Comparison of ENCODE assay signal across 28 cellular contexts in the genomic region with DNA sequence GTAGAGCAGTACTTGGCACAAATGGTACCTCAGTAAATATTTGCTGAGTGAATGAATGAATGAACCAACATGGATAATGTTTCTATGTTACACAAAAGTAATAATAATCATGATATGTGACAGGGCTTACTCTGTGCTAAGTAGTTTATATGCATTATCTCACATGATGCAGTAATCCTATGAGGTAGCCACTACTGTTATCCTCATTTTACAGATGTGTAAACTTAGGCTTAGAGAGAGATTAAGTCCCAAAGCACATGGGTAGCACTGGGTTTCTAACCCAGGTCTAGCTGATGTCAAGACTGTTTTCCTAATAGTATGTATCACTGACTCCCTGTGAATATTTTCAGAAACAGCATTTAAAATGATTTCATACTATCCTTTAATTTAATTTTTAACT.
"Had no signal": no experiment of that assay in that cellular context is flagged by ENCODE, and none has a peak within 500 bp of the region (broad histone marks: within the 10 kb centered on the region; RNA-seq: fewer than 3 reads in every experiment).

No MANE protein-coding gene starts in this region.

- H3K9ac ChIP-seq: neural progenitor cell, parathyroid adenoma had no signal

- H3K9me3 ChIP-seq: ovary, psoas muscle, spleen, stomach, thoracic aorta, thyroid gland, tibial nerve, upper lobe of left lung, vagina had no signal

- H3K79me2 ChIP-seq: parathyroid adenoma had no signal

- H3K27me3 Mint-ChIP-seq: progenitor cell of endocrine pancreas; stimulated activated naive B cell treated with anti-CD40 and anti-IgM and Interleukin-4, amounts not matched to agents 10 μg/mL and 1 μg/mL and 100 μg/mL, for 72 hours; stimulated activated naive CD8-positive, alpha-beta T cell treated with anti-CD3 and anti-CD28 coated beads, Interleukin-15, Interleukin-2, amounts not matched to agents 100 ng/mL and 50 ng/mL, for 24 hours had no signal

- H3K36me3 ChIP-seq: neural progenitor cell, ovary, spleen, stomach, thoracic aorta, thyroid gland, tibial nerve, upper lobe of left lung, vagina had no signal

- H3K27me3 ChIP-seq: neural progenitor cell, ovary, spleen, stomach, thyroid gland, tibial nerve, upper lobe of left lung, vagina had no signal

- H3K27ac ChIP-seq: neural progenitor cell, ovary, parathyroid adenoma, psoas muscle, skin epidermis, spleen, stomach, thoracic aorta, thyroid gland, tibial nerve, upper lobe of left lung, vagina had no signal

- H3K4me3 Mint-ChIP-seq: natural killer cell; nephron; neural progenitor cell; stimulated activated effector memory CD8-positive, alpha-beta T cell treated with anti-CD3 and anti-CD28 coated beads, Interleukin-12 subunit alpha, Interleukin-12 subunit beta, amount 100 ng/mL, for 72 hours; stimulated activated naive B cell treated with anti-CD40 and anti-IgM and Interleukin-4, amounts not matched to agents 10 μg/mL and 1 μg/mL and 100 μg/mL, for 72 hours; stimulated activated naive CD8-positive, alpha-beta T cell treated with anti-CD3 and anti-CD28 coated beads, Interleukin-15, Interleukin-2, amounts not matched to agents 100 ng/mL and 50 ng/mL, for 24 hours had no signal

- H3K4me2 ChIP-seq: neural progenitor cell, smooth muscle cell had no signal

- DNase-seq: natural killer cell; occipital lobe; ovary; psoas muscle; right cardiac atrium; spleen; stimulated activated CD4-positive, alpha-beta T cell treated with anti-CD3 and anti-CD28 coated beads, Interleukin-12 subunit alpha, Interleukin-12 subunit beta, amount 100 ng/mL, for 4 hours; stimulated activated CD4-positive, alpha-beta T cell treated with anti-CD3 and anti-CD28 coated beads, Interleukin-1b, Interleukin-23, amount 100 ng/mL, for 48 hours; stimulated activated CD4-positive, alpha-beta T cell treated with anti-CD3 and anti-CD28 coated beads, Interleukin-4, amount 100 ng/mL, for 1 hour; stimulated activated naive B cell treated with anti-CD40 and anti-IgM and Interleukin-4, amounts not matched to agents 10 μg/mL and 1 μg/mL and 100 μg/mL, for 72 hours; stimulated activated naive CD4-positive, alpha-beta T cell treated with Interleukin-2 at 50 U/mL for 16 hours; stomach; thyroid gland; trophoblast cell; upper lobe of left lung had no signal

- FAIRE-seq: urothelium cell line had no signal

- ATAC-seq: natural killer cell; psoas muscle; right cardiac atrium; sciatic nerve; stimulated activated effector memory CD8-positive, alpha-beta T cell treated with anti-CD3 and anti-CD28 coated beads, Interleukin-12 subunit alpha, Interleukin-12 subunit beta, amount 100 ng/mL, for 72 hours; stimulated activated naive B cell treated with anti-CD40 and anti-IgM and Interleukin-4, amounts not matched to agents 10 μg/mL and 1 μg/mL and 100 μg/mL, for 72 hours had no signal

- H3K27ac Mint-ChIP-seq: natural killer cell; nephron; neural progenitor cell; progenitor cell of endocrine pancreas; stimulated activated effector memory CD8-positive, alpha-beta T cell treated with anti-CD3 and anti-CD28 coated beads, Interleukin-12 subunit alpha, Interleukin-12 subunit beta, amount 100 ng/mL, for 72 hours; stimulated activated naive B cell treated with anti-CD40 and anti-IgM and Interleukin-4, amounts not matched to agents 10 μg/mL and 1 μg/mL and 100 μg/mL, for 72 hours; stimulated activated naive CD8-positive, alpha-beta T cell treated with anti-CD3 and anti-CD28 coated beads, Interleukin-15, Interleukin-2, amounts not matched to agents 100 ng/mL and 50 ng/mL, for 24 hours had no signal

- H3K4me3 ChIP-seq: neural progenitor cell, ovary, psoas muscle, skin epidermis, smooth muscle cell, spleen, stomach, thoracic aorta, thyroid gland, tibial nerve, upper lobe of left lung, vagina had no signal

- H3K4me1 ChIP-seq: parathyroid adenoma, psoas muscle, stomach, thyroid gland, upper lobe of left lung, vagina had no signal

- H3K9me3 Mint-ChIP-seq: natural killer cell; nephron; neural progenitor cell; stimulated activated effector memory CD8-positive, alpha-beta T cell treated with anti-CD3 and anti-CD28 coated beads, Interleukin-12 subunit alpha, Interleukin-12 subunit beta, amount 100 ng/mL, for 72 hours; stimulated activated naive B cell treated with anti-CD40 and anti-IgM and Interleukin-4, amounts not matched to agents 10 μg/mL and 1 μg/mL and 100 μg/mL, for 72 hours; stimulated activated naive CD8-positive, alpha-beta T cell treated with anti-CD3 and anti-CD28 coated beads, Interleukin-15, Interleukin-2, amounts not matched to agents 100 ng/mL and 50 ng/mL, for 24 hours had no signal

- H2AFZ ChIP-seq: neural progenitor cell, parathyroid adenoma had no signal

- H3K36me3 Mint-ChIP-seq: natural killer cell; neural progenitor cell; stimulated activated effector memory CD8-positive, alpha-beta T cell treated with anti-CD3 and anti-CD28 coated beads, Interleukin-12 subunit alpha, Interleukin-12 subunit beta, amount 100 ng/mL, for 72 hours; stimulated activated naive B cell treated with anti-CD40 and anti-IgM and Interleukin-4, amounts not matched to agents 10 μg/mL and 1 μg/mL and 100 μg/mL, for 72 hours had no signal
